1 cellular context compared by ENCODE assay signal in genomic region chr1:213568929-213569815, GRCh38.
TF ChIP-seq lines count a peak whose summit lies in the region.

No MANE protein-coding gene starts in this region.

TF ChIP-seq in HepG2, 621 proteins besides CTCF, POLR2A, EP300 and RAD21 (continued from another document and continues in another):
- peak in 1 of 2 experiments; percentile 89; a peak in 2 of 4 replicates for TF ChIP-seq ATF4 (CRISPR knock-in tag; IDR thresholded peaks at IDR 0.05)
- no peak for TF ChIP-seq ZNF367 (CRISPR knock-in tag; IDR thresholded peaks at IDR 0.05; ENCODE audit: borderline replicate concordance)
- no peak for TF ChIP-seq MXD1 (CRISPR knock-in tag; IDR thresholded peaks at IDR 0.05)
- TF ChIP-seq SKI (IDR thresholded peaks at IDR 0.05; ENCODE audit: partially characterized antibody) = no peak
- TF ChIP-seq ZBTB43 (CRISPR knock-in tag; conservative IDR thresholded peaks at IDR 0.05) = no peak; the same call in none of the 2 replicates
- TF ChIP-seq MIXL1 (CRISPR knock-in tag; IDR thresholded peaks at IDR 0.05) = no peak; the same call in 1 of the 2 replicates
- TF ChIP-seq DDIT3 (CRISPR knock-in tag; IDR thresholded peaks at IDR 0.05) = peak; percentile 52; the same call in 1 of the 2 replicates
- no peak for TF ChIP-seq ZNF431 (CRISPR knock-in tag; IDR thresholded peaks at IDR 0.05; ENCODE audit: borderline replicate concordance, low read depth)
- no peak for TF ChIP-seq ZNF225 (CRISPR knock-in tag; IDR thresholded peaks at IDR 0.05)
- no peak for TF ChIP-seq PAF1 (CRISPR knock-in tag; IDR thresholded peaks at IDR 0.05)
- no peak for TF ChIP-seq ZNF501 (CRISPR knock-in tag; IDR thresholded peaks at IDR 0.05)
- no peak for TF ChIP-seq RFXANK (CRISPR knock-in tag; IDR thresholded peaks at IDR 0.05)
- TF ChIP-seq TAF1 (CRISPR knock-in tag; IDR thresholded peaks at IDR 0.05) = no peak
- peak; percentile 46; the same call in 1 of the 2 replicates for TF ChIP-seq ATF1 (CRISPR knock-in tag; IDR thresholded peaks at IDR 0.05)
- TF ChIP-seq ZNF143 (CRISPR knock-in tag; IDR thresholded peaks at IDR 0.05) = no peak
- TF ChIP-seq PLRG1 (conservative IDR thresholded peaks at IDR 0.05) = no peak
- TF ChIP-seq WIZ (CRISPR knock-in tag; IDR thresholded peaks at IDR 0.05) = no peak
- TF ChIP-seq SMARCE1 (IDR thresholded peaks at IDR 0.05; ENCODE audit: borderline replicate concordance) = no peak
- TF ChIP-seq ZNF614 (CRISPR knock-in tag; IDR thresholded peaks at IDR 0.05; ENCODE audit: borderline replicate concordance) = no peak
- TF ChIP-seq ZFP1 (CRISPR knock-in tag; IDR thresholded peaks at IDR 0.05) = no peak
- no peak for TF ChIP-seq MBNL3 (CRISPR knock-in tag; conservative IDR thresholded peaks at IDR 0.05)
- TF ChIP-seq ZFP62 (CRISPR knock-in tag; IDR thresholded peaks at IDR 0.05) = no peak
- TF ChIP-seq ZNF33B (CRISPR knock-in tag; IDR thresholded peaks at IDR 0.05) = no peak
- TF ChIP-seq DNMT3B (CRISPR knock-in tag; conservative IDR thresholded peaks at IDR 0.05) = no peak
- TF ChIP-seq ZNF451 (CRISPR knock-in tag; IDR thresholded peaks at IDR 0.05) = no peak
- no peak for TF ChIP-seq ZNF800 (CRISPR knock-in tag; IDR thresholded peaks at IDR 0.05)
- peak; percentile 33 for TF ChIP-seq HNRNPH1 (optimal IDR thresholded peaks at IDR 0.05; ENCODE audit: low read depth, low read length)
- peak; percentile 81; the same call in 1 of the 2 replicates for TF ChIP-seq SOX5 (CRISPR knock-in tag; IDR thresholded peaks at IDR 0.05; ENCODE audit: borderline replicate concordance)
- no peak for TF ChIP-seq ZNF138 (CRISPR knock-in tag; IDR thresholded peaks at IDR 0.05; ENCODE audit: low read depth)
- no peak; the same call in 1 of the 2 replicates for TF ChIP-seq RERE (CRISPR knock-in tag; IDR thresholded peaks at IDR 0.05; ENCODE audit: low read depth)
- no peak for TF ChIP-seq HNF1B (CRISPR knock-in tag; IDR thresholded peaks at IDR 0.05)
- TF ChIP-seq NFATC3 (CRISPR knock-in tag; IDR thresholded peaks at IDR 0.05) = no peak
- TF ChIP-seq ISX (CRISPR knock-in tag; conservative IDR thresholded peaks at IDR 0.05) = no peak
- no peak for TF ChIP-seq ZSCAN30 (CRISPR knock-in tag; IDR thresholded peaks at IDR 0.05)
- TF ChIP-seq AFF4 (CRISPR knock-in tag; IDR thresholded peaks at IDR 0.05) = no peak
- no peak for TF ChIP-seq ZFP37 (CRISPR knock-in tag; IDR thresholded peaks at IDR 0.05; ENCODE audit: borderline replicate concordance)
- no peak for TF ChIP-seq ZNF547 (CRISPR knock-in tag; IDR thresholded peaks at IDR 0.05)
- no peak for TF ChIP-seq SP4 (CRISPR knock-in tag; IDR thresholded peaks at IDR 0.05)
- no peak for TF ChIP-seq HDAC6 (IDR thresholded peaks at IDR 0.05; ENCODE audit: low read depth, low read length)
- TF ChIP-seq FOXK2 (IDR thresholded peaks at IDR 0.05) = no peak
- TF ChIP-seq BHLHE40 (IDR thresholded peaks at IDR 0.05; ENCODE audit: low read length) = no peak
- peak; percentile 44; the same call in 1 of the 2 replicates for TF ChIP-seq PITX1 (CRISPR knock-in tag; IDR thresholded peaks at IDR 0.05)
- no peak for TF ChIP-seq NFE2 (CRISPR knock-in tag; IDR thresholded peaks at IDR 0.05)
- TF ChIP-seq NR0B2 (CRISPR knock-in tag; IDR thresholded peaks at IDR 0.05) = no peak
- TF ChIP-seq ZBTB1 (CRISPR knock-in tag; IDR thresholded peaks at IDR 0.05; ENCODE audit: borderline replicate concordance) = no peak
- peak; percentile 92 for TF ChIP-seq ZNF362 (CRISPR knock-in tag; IDR thresholded peaks at IDR 0.05; ENCODE audit: borderline replicate concordance)
- no peak for TF ChIP-seq ZBTB8A (CRISPR knock-in tag; IDR thresholded peaks at IDR 0.05; ENCODE audit: borderline replicate concordance, low read depth)
- peak; percentile 52; the same call in 1 of the 2 replicates for TF ChIP-seq ZNF510 (CRISPR knock-in tag; IDR thresholded peaks at IDR 0.05; ENCODE audit: low read depth)
- TF ChIP-seq GMEB2 (CRISPR knock-in tag; IDR thresholded peaks at IDR 0.05; ENCODE audit: low read depth) = no peak
- TF ChIP-seq PCBP1 (IDR thresholded peaks at IDR 0.05; ENCODE audit: borderline replicate concordance, low read depth, low read length) = no peak
